ENCODE assay signal across 8 cellular contexts in genomic region chr17:1485748-1486376, GRCh38. TPM values are rescaled to one million over a fixed set of nuclear protein-coding genes. Genes with fewer than 3 reads are reported as not detected.
DNase-seq lines count a peak whose midpoint lies in the region; ATAC-seq and TF ChIP-seq lines count a peak whose summit lies in the region.

No MANE protein-coding gene starts in this region.

- H3K9me3 Mint-ChIP-seq in T-helper 2 cell treated with Interferon-gamma antibody and Interleukin-4, amounts not matched to agents 5 μg/mL and 100 μg/mL, for 36 hours = no peaks in the 10 kb centered on the region

- H3K27me3 Mint-ChIP-seq in T-helper 2 cell treated with Interferon-gamma antibody and Interleukin-4, amounts not matched to agents 5 μg/mL and 100 μg/mL, for 36 hours (ENCODE audit: low read depth) = no peaks in the 10 kb centered on the region

- H3K27ac ChIP-seq in body of pancreas = peak overlapping the region; percentile 94 to 97 (median 96)
- H3K27ac ChIP-seq in iPS-20b (ENCODE audit: low read length) = no peak overlapping the region

- H3K4me3 Mint-ChIP-seq in T-helper 2 cell treated with Interferon-gamma antibody and Interleukin-4, amounts not matched to agents 5 μg/mL and 100 μg/mL, for 36 hours = peak overlapping the region; percentile 79

- H3K9ac ChIP-seq in iPS-20b (ENCODE audit: low read depth, low read length) = no peak overlapping the region

- H3K9me3 ChIP-seq in body of pancreas (no peaks in the 10 kb centered on the region), iPS-20b (ENCODE audit: insufficient read depth, low read depth, low read length) (no peaks in the 10 kb centered on the region)

- H3K27me3 ChIP-seq in body of pancreas (no peaks in the 10 kb centered on the region), iPS-20b (ENCODE audit: insufficient read depth, low read length) (peaks cover 19% of the 10 kb centered on the region; the same call in 1 of the 2 replicates)

- no peak for TF ChIP-seq CTCF in body of pancreas (IDR thresholded peaks at IDR 0.05)

- WGBS in body of pancreas, 2 donors = 5 to 13% methylated on average over 21 to 36 of the region's 80 CpGs

- H3K4me1 Mint-ChIP-seq in T-helper 2 cell treated with Interferon-gamma antibody and Interleukin-4, amounts not matched to agents 5 μg/mL and 100 μg/mL, for 36 hours (ENCODE audit: low read depth) = peaks cover 20% of the 10 kb centered on the region

- peaks cover 68% of the 10 kb centered on the region for H3K4me1 ChIP-seq in body of pancreas
- peaks cover 8% of the 10 kb centered on the region; the same call in 1 of the 2 replicates for H3K4me1 ChIP-seq in iPS-20b (ENCODE audit: insufficient read depth, low read length)

- H3K36me3 ChIP-seq in body of pancreas (replicated peaks in 1 of 2; ENCODE audit: insufficient read depth in 1 of 2, low read depth in 2 of 2) (peaks cover 0 to 2% of the 10 kb centered on the region in 2 donors), iPS-20b (ENCODE audit: insufficient read depth, low read depth, low read length) (peaks cover 15% of the 10 kb centered on the region)

- no peak overlapping the region for H3K27ac Mint-ChIP-seq in T-helper 2 cell treated with Interferon-gamma antibody and Interleukin-4, amounts not matched to agents 5 μg/mL and 100 μg/mL, for 36 hours

- ATAC-seq in HG02970 (IDR thresholded peaks at IDR 0.05; ENCODE audit: low FRiP score, unreplicated experiment) (peak; percentile 30), body of pancreas (peak; percentile 41)

- DNase-seq in ELF-1 (ENCODE audit: low read depth, low spot score) = peak; percentile 37
- DNase-seq in T-helper 2 cell treated with Interferon-gamma antibody and Interleukin-4, amounts not matched to agents 5 μg/mL and 100 μg/mL, for 36 hours (ENCODE audit: low spot score) = peak; percentile 70
- peak; percentile 63 to 69 (median 66) for DNase-seq in body of pancreas
- peak; percentile 76 for DNase-seq in stimulated activated CD4-positive, alpha-beta T cell treated with anti-CD3 and anti-CD28 coated beads, Interleukin-15, amount 100 ng/mL, for 24 hours
- no peak for DNase-seq in NCI-H1048 (lab: John Stamatoyannopoulos, UW)
- no peak for DNase-seq in SKM-1 treated with dmso at 0.1 percent for 144 hours (lab: John Stamatoyannopoulos, UW; ENCODE audit: unreplicated experiment)

- intact Hi-C loops in body of pancreas (cut with DNase I) = no loop called here

- TF ChIP-seq POLR2A in body of pancreas (IDR thresholded peaks at IDR 0.05) = peak; percentile 30 to 59 (median 56)

- H3K36me3 Mint-ChIP-seq in T-helper 2 cell treated with Interferon-gamma antibody and Interleukin-4, amounts not matched to agents 5 μg/mL and 100 μg/mL, for 36 hours (ENCODE audit: low read depth) = peaks cover 10% of the 10 kb centered on the region

- peak overlapping the region; percentile 23 to 65 for H3K4me3 ChIP-seq in body of pancreas
- peak overlapping the region; percentile 55; the same call in 1 of the 2 replicates for H3K4me3 ChIP-seq in iPS-20b (ENCODE audit: low read length)

RNA-seq across cellular contexts. Expression of gene MYO1C, which starts 6.6 kb away (rescaled TPM):
- 10 to 100 TPM; 77.3 to 94.6 TPM for total RNA-seq in body of pancreas

RNA-seq across cellular contexts. Expression of gene CRK, which starts 29.8 kb away (rescaled TPM):
- total RNA-seq in body of pancreas = 10 to 100 TPM; 27.7 to 35.5 TPM

RNA-seq across cellular contexts. Expression of gene INPP5K, which starts 30.6 kb away (rescaled TPM):
- 10 to 100 TPM; 26.4 to 34.2 TPM for total RNA-seq in body of pancreas

Comparison
In these comparisons a context has a peak if more than half of its experiments do, and no peak if none do; other contexts are left out.
1. DNase-seq: peak in ELF-1 (single experiment), T-helper 2 cell treated with Interferon-gamma antibody and Interleukin-4, amounts not matched to agents 5 μg/mL and 100 μg/mL, for 36 hours (single experiment), body of pancreas (4 of 4) and stimulated activated CD4-positive, alpha-beta T cell treated with anti-CD3 and anti-CD28 coated beads, Interleukin-15, amount 100 ng/mL, for 24 hours (single experiment); none in NCI-H1048 (single experiment) and SKM-1 treated with dmso at 0.1 percent for 144 hours (single experiment).